11 cellular contexts compared by ENCODE assay signal in genomic region chr11:79406376-79406775, GRCh38. TPM values are rescaled to one million over a fixed set of nuclear protein-coding genes. Genes with fewer than 3 reads are reported as not detected.
DNase-seq lines count a peak whose midpoint lies in the region; ATAC-seq and TF ChIP-seq lines count a peak whose summit lies in the region.
"Had no signal": no experiment of that assay in that cellular context is flagged by ENCODE, and none has a peak within 500 bp of the region (broad histone marks: within the 10 kb centered on the region; RNA-seq: fewer than 3 reads in every experiment).

No MANE protein-coding gene starts in this region.

- intact Hi-C loops in posterior vena cava (cut with DNase I) = no loop called here

- no peaks in the 10 kb centered on the region for H3K9me3 Mint-ChIP-seq in neural crest cell
- no peaks in the 10 kb centered on the region for H3K9me3 Mint-ChIP-seq in activated T-cell treated with anti-CD3 and anti-CD28 coated beads, Interleukin-2, amount 50 U/mL, for 24 hours

- H3K27me3 Mint-ChIP-seq in neural crest cell (ENCODE audit: low read depth) = no peaks in the 10 kb centered on the region
- no peaks in the 10 kb centered on the region for H3K27me3 Mint-ChIP-seq in activated T-cell treated with anti-CD3 and anti-CD28 coated beads, Interleukin-2, amount 50 U/mL, for 24 hours

- TF ChIP-seq CTCF in neural crest cell (conservative IDR thresholded peaks at IDR 0.05) = no peak

- H3K36me3 Mint-ChIP-seq in neural crest cell (ENCODE audit: low read depth) = peaks cover 3% of the 10 kb centered on the region
- H3K36me3 Mint-ChIP-seq in activated T-cell treated with anti-CD3 and anti-CD28 coated beads, Interleukin-2, amount 50 U/mL, for 24 hours (ENCODE audit: low read depth) = no peaks in the 10 kb centered on the region

- peak overlapping the region; percentile 12 for H3K27ac Mint-ChIP-seq in neural crest cell (ENCODE audit: unreplicated experiment)
- no peak overlapping the region for H3K27ac Mint-ChIP-seq in activated T-cell treated with anti-CD3 and anti-CD28 coated beads, Interleukin-2, amount 50 U/mL, for 24 hours

- DNase-seq in neural crest cell (ENCODE audit: low read depth, low spot score) (no peak), inferior parietal cortex (ENCODE audit: extremely low spot score) (no peak), posterior vena cava (ENCODE audit: low spot score) (no peak), NCI-H2196 treated with DMSO at 0.1 percent for 48 hours (lab: John Stamatoyannopoulos, UW; ENCODE audit: unreplicated experiment) (no peak)
- no peak for DNase-seq in activated T-cell treated with anti-CD3 and anti-CD28 coated beads, Interleukin-2, amount 50 U/mL, for 24 hours
- DNase-seq: left lung; NCI-H82; stimulated activated naive CD8-positive, alpha-beta T cell treated with anti-CD3 and anti-CD28 coated beads, Interleukin-15, Interleukin-2, amounts not matched to agents 100 U/mL and 50 U/mL, for 24 hours had no signal

- ATAC-seq in GM19035 (IDR thresholded peaks at IDR 0.05; ENCODE audit: unreplicated experiment) (peak; percentile 92), HG02642 (IDR thresholded peaks at IDR 0.05; ENCODE audit: poor library complexity, unreplicated experiment) (peak; percentile 87), HG03558 (IDR thresholded peaks at IDR 0.05; ENCODE audit: extremely low read depth, unreplicated experiment) (peak; percentile 93)
- ATAC-seq: left lung; stimulated activated naive CD8-positive, alpha-beta T cell treated with anti-CD3 and anti-CD28 coated beads, Interleukin-15, Interleukin-2, amounts not matched to agents 100 U/mL and 50 U/mL, for 24 hours had no signal

- H3K4me3 Mint-ChIP-seq in neural crest cell = no peak overlapping the region
- no peak overlapping the region for H3K4me3 Mint-ChIP-seq in activated T-cell treated with anti-CD3 and anti-CD28 coated beads, Interleukin-2, amount 50 U/mL, for 24 hours

- H3K4me1 Mint-ChIP-seq in neural crest cell = peaks cover 4% of the 10 kb centered on the region
- H3K4me1 Mint-ChIP-seq in activated T-cell treated with anti-CD3 and anti-CD28 coated beads, Interleukin-2, amount 50 U/mL, for 24 hours (ENCODE audit: low read depth) = no peaks in the 10 kb centered on the region

RNA-seq across cellular contexts. Expression of gene TENM4, which starts 34.5 kb away (rescaled TPM):
- total RNA-seq in neural crest cell = 38.1 and 43.2 TPM in 2 replicates
- total RNA-seq in posterior vena cava = 1 to 10 TPM; 5.6 to 7.4 TPM
